ENCODE assay signal across 1 cellular context in the genomic region with DNA sequence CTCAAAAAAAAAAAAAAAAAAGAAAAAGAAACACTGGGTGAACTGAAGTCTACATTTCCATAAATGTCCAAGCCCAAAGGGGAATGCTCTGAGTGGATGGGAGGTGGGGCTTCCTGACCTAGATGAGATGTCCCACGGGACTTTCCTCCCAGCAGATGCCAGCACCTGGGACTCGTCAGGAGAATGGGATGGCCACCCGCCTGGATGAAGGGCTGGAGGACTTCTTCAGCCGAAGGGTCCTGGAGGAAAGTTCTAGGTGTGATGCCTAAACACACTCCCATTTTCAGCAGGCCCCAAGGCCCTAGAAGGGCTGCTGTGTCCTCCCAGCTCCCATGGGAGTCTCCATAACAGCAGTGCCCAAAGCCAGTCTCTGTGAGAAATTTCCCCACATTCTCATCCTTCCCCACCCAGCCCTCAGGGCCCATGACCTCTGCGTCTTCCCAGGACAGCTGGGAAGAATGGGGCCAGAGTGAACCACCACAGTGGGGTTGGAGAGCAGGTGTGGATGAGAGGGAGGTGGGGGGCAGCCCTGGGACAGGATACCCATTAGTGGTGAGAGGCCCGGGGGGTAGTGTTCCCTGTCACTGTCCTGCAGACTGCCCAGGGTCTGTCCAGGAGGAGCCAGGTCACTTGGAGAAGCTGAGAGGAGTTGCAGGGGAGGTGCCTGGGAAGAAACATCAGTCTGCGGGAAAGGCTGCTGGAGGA.
TF ChIP-seq lines count a peak whose summit lies in the region.

No MANE protein-coding gene starts in this region.

TF ChIP-seq in HepG2, 621 proteins besides CTCF, POLR2A, EP300 and RAD21:
- TF ChIP-seq SP4 (CRISPR knock-in tag; IDR thresholded peaks at IDR 0.05) (0 out of 2 replicates have a peak, but pooled peaks have one; percentile 33), ZNF883 (CRISPR knock-in tag; IDR thresholded peaks at IDR 0.05; ENCODE audit: not compliant biosample characterization) (peak; percentile 46), ETV5 (CRISPR knock-in tag; IDR thresholded peaks at IDR 0.05; ENCODE audit: borderline replicate concordance) (no peak), MTA1 (CRISPR knock-in tag; IDR thresholded peaks at IDR 0.05; ENCODE audit: borderline replicate concordance) (peak; percentile 51; the same call in 1 of the 2 replicates)
- TF ChIP-seq, protein P1, sequence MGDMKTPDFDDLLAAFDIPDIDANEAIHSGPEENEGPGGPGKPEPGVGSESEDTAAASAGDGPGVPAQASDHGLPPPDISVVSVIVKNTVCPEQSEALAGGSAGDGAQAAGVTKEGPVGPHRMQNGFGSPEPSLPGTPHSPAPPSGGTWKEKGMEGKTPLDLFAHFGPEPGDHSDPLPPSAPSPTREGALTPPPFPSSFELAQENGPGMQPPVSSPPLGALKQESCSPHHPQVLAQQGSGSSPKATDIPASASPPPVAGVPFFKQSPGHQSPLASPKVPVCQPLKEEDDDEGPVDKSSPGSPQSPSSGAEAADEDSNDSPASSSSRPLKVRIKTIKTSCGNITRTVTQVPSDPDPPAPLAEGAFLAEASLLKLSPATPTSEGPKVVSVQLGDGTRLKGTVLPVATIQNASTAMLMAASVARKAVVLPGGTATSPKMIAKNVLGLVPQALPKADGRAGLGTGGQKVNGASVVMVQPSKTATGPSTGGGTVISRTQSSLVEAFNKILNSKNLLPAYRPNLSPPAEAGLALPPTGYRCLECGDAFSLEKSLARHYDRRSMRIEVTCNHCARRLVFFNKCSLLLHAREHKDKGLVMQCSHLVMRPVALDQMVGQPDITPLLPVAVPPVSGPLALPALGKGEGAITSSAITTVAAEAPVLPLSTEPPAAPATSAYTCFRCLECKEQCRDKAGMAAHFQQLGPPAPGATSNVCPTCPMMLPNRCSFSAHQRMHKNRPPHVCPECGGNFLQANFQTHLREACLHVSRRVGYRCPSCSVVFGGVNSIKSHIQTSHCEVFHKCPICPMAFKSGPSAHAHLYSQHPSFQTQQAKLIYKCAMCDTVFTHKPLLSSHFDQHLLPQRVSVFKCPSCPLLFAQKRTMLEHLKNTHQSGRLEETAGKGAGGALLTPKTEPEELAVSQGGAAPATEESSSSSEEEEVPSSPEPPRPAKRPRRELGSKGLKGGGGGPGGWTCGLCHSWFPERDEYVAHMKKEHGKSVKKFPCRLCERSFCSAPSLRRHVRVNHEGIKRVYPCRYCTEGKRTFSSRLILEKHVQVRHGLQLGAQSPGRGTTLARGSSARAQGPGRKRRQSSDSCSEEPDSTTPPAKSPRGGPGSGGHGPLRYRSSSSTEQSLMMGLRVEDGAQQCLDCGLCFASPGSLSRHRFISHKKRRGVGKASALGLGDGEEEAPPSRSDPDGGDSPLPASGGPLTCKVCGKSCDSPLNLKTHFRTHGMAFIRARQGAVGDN (CRISPR knock-in tag; IDR thresholded peaks at IDR 0.05): 0 out of 2 replicates have a peak, but pooled peaks have one; percentile 8
- TF ChIP-seq, protein P2, sequence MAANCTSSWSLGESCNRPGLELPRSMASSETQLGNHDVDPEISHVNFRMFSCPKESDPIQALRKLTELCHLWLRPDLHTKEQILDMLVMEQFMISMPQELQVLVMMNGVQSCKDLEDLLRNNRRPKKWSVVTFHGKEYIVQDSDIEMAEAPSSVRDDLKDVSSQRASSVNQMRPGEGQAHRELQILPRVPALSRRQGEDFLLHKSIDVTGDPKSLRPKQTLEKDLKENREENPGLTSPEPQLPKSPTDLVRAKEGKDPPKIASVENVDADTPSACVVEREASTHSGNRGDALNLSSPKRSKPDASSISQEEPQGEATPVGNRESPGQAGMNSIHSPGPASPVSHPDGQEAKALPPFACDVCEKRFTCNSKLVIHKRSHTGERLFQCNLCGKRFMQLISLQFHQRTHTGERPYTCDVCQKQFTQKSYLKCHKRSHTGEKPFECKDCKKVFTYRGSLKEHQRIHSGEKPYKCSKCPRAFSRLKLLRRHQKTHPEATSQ (CRISPR knock-in tag; IDR thresholded peaks at IDR 0.05; ENCODE audit: borderline replicate concordance): no peak
